ENCODE assay signal across 17 cellular contexts in the genomic region with DNA sequence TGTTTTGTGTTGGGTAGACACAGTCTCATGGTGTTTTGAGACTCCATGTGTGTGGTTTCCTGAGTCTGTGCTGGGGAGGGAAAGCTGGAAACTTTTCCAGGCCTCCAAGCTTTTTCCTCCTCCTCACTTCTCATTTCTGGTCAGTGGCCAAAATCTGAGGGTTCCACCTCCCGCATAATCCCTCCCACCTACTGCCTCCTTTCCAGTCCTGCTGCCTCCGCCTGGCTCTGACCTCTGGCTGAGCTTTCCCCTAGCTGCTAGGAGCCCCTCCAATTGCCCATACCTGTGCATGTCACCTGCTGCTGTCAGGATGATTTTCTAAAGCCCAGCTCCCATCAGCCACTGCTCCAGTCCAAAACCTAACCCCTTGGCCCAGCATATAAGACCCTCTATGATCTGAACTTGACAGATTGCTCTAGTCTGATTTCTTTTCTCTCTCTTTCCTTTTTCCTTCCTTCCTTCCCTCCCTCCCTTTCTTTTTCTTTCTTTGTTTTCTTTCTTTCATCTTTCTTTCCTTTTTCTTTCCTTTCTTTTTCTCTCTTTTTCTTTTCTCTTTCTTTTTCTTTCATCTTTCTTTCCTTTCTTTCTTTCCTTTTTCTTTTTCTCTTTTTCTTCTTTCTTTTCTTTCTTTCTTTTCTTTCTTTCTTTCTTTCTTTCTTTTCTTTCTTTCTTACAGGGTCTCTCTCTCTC.
"Had no signal": no experiment of that assay in that cellular context is flagged by ENCODE, and none has a peak within 500 bp of the region (broad histone marks: within the 10 kb centered on the region; RNA-seq: fewer than 3 reads in every experiment).

No MANE protein-coding gene starts in this region.

- H3K4me1 ChIP-seq: esophagus squamous epithelium had no signal

- ATAC-seq: activated CD4-positive, CD25-positive, alpha-beta regulatory T cell treated with anti-CD3 and anti-CD28 coated beads, Interleukin-2, amount 50 U/mL, for 24 hours; activated T-cell treated with anti-CD3 and anti-CD28 coated beads, Interleukin-2, amount 50 U/mL, for 4 hours; stimulated activated naive B cell treated with anti-CD40 and anti-IgM and Interleukin-4, amounts not matched to agents 10 μg/mL and 1 μg/mL and 100 μg/mL, for 72 hours had no signal

- DNase-seq: activated CD4-positive, alpha-beta T cell treated with anti-CD3 and anti-CD28 coated beads, Interleukin-2, amount 50 U/mL, for 48 hours; activated effector memory CD4-positive, alpha-beta T cell treated with anti-CD3 and anti-CD28 coated beads, Interleukin-2, amount 50 U/mL, for 16 hours; activated T-cell treated with anti-CD3 and anti-CD28 coated beads, Interleukin-2, amount 50 U/mL, for 4 hours; amygdala; brain microvascular endothelial cell; esophagus squamous epithelium; foreskin fibroblast; islet precursor cell; stimulated activated CD4-positive, alpha-beta T cell treated with anti-CD3 and anti-CD28 coated beads, Interleukin-2, amount 100 ng/mL, for 24 hours; stimulated activated naive B cell treated with anti-CD40 and anti-IgM and Interleukin-4, amounts not matched to agents 10 μg/mL and 1 μg/mL and 100 μg/mL, for 72 hours; substantia nigra; trophoblast cell had no signal

- H3K4me3 ChIP-seq: esophagus squamous epithelium, neural progenitor cell had no signal

- H3K9ac ChIP-seq: neural progenitor cell, parathyroid adenoma had no signal

- H3K79me2 ChIP-seq: parathyroid adenoma had no signal

- H3K4me1 Mint-ChIP-seq: stimulated activated naive B cell treated with anti-CD40 and anti-IgM and Interleukin-4, amounts not matched to agents 10 μg/mL and 1 μg/mL and 100 μg/mL, for 72 hours had no signal

- H2AFZ ChIP-seq: neural progenitor cell, parathyroid adenoma had no signal

- H3K4me2 ChIP-seq: neural progenitor cell had no signal

- H3K27ac ChIP-seq: brain microvascular endothelial cell, esophagus squamous epithelium, neural progenitor cell, parathyroid adenoma had no signal

- H3K36me3 Mint-ChIP-seq: activated naive CD8-positive, alpha-beta T cell; mesothelial cell of epicardium; neural progenitor cell; stimulated activated naive B cell treated with anti-CD40 and anti-IgM and Interleukin-4, amounts not matched to agents 10 μg/mL and 1 μg/mL and 100 μg/mL, for 72 hours had no signal

- H3K27ac Mint-ChIP-seq: activated naive CD8-positive, alpha-beta T cell; mesothelial cell of epicardium; neural progenitor cell; stimulated activated naive B cell treated with anti-CD40 and anti-IgM and Interleukin-4, amounts not matched to agents 10 μg/mL and 1 μg/mL and 100 μg/mL, for 72 hours had no signal

- H3K36me3 ChIP-seq: brain microvascular endothelial cell, esophagus squamous epithelium, neural progenitor cell had no signal

- H3K4me3 Mint-ChIP-seq: activated naive CD8-positive, alpha-beta T cell; activated T-cell treated with anti-CD3 and anti-CD28 coated beads, Interleukin-2, amount 50 U/mL, for 4 hours; mesothelial cell of epicardium; neural progenitor cell; stimulated activated naive B cell treated with anti-CD40 and anti-IgM and Interleukin-4, amounts not matched to agents 10 μg/mL and 1 μg/mL and 100 μg/mL, for 72 hours had no signal

- H3K9me3 Mint-ChIP-seq: activated T-cell treated with anti-CD3 and anti-CD28 coated beads, Interleukin-2, amount 50 U/mL, for 4 hours; mesothelial cell of epicardium; neural progenitor cell had no signal
